Comparison of ENCODE assay signal across 1 cellular context in the genomic region with DNA sequence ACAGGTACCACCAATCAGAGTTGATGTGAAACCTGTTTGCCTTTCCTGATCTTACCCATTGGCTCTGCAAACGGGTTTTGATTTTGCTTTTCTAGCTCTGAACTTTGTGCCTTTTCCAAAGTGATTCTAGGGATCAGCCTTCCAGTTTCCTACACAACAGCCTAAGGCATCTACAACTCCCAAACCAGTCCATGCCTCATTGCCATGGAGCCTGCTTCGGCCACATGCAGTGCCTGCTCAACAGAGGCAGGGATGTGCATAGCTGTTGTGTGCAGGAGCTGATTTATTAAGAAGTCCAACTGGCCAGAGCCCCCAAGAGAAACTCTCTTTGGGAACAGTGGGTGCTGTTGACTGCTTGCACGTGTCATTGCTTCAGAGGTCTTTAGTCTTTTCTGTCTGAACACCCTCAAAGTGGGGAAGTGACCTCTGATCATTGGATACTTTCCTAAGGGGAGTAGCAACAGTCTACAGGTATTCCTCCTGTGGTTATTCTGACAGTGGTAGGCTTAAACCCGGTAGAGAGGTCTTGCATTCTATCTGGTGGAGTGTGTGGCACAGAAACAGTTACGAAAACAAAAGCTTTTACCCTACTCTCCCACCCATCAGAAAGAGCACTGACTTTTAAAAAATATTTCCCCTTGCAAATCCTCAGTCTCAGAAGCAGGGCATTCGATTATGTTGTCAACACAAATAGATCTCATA.
TF ChIP-seq lines count a peak whose summit lies in the region.

No MANE protein-coding gene starts in this region.

TF ChIP-seq in IMR-90, 13 proteins besides CTCF, POLR2A, EP300 and RAD21:
- TF ChIP-seq FOS (IDR thresholded peaks at IDR 0.05; ENCODE audit: low read depth, low read length): no peak
- TF ChIP-seq NFE2L2 (IDR thresholded peaks at IDR 0.05; ENCODE audit: low read depth, low read length): no peak
- TF ChIP-seq, protein P1, sequence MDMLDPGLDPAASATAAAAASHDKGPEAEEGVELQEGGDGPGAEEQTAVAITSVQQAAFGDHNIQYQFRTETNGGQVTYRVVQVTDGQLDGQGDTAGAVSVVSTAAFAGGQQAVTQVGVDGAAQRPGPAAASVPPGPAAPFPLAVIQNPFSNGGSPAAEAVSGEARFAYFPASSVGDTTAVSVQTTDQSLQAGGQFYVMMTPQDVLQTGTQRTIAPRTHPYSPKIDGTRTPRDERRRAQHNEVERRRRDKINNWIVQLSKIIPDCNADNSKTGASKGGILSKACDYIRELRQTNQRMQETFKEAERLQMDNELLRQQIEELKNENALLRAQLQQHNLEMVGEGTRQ (IDR thresholded peaks at IDR 0.05; ENCODE audit: low read depth, low read length): no peak
- TF ChIP-seq CEBPB (IDR thresholded peaks at IDR 0.05; ENCODE audit: low read depth, low read length): no peak
- no peak for TF ChIP-seq BHLHE40 (IDR thresholded peaks at IDR 0.05; ENCODE audit: low read depth, low read length)
- TF ChIP-seq RFX5 (IDR thresholded peaks at IDR 0.05; ENCODE audit: low read depth, low read length): no peak
- no peak for TF ChIP-seq MAZ (IDR thresholded peaks at IDR 0.05; ENCODE audit: borderline replicate concordance, low read depth, low read length)
- no peak for TF ChIP-seq SMC3 (IDR thresholded peaks at IDR 0.05; ENCODE audit: low read depth, low read length)
- TF ChIP-seq MXI1 (IDR thresholded peaks at IDR 0.05; ENCODE audit: borderline replicate concordance, low read depth, low read length): no peak
- TF ChIP-seq, protein P2, sequence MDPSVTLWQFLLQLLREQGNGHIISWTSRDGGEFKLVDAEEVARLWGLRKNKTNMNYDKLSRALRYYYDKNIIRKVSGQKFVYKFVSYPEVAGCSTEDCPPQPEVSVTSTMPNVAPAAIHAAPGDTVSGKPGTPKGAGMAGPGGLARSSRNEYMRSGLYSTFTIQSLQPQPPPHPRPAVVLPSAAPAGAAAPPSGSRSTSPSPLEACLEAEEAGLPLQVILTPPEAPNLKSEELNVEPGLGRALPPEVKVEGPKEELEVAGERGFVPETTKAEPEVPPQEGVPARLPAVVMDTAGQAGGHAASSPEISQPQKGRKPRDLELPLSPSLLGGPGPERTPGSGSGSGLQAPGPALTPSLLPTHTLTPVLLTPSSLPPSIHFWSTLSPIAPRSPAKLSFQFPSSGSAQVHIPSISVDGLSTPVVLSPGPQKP (IDR thresholded peaks at IDR 0.05; ENCODE audit: borderline replicate concordance, low read depth, low read length): no peak
- TF ChIP-seq RCOR1 (IDR thresholded peaks at IDR 0.05; ENCODE audit: insufficient replicate concordance, low read length): no peak
- TF ChIP-seq CHD1 (IDR thresholded peaks at IDR 0.05; ENCODE audit: low read depth, low read length): no peak
- no peak for TF ChIP-seq MAFK (IDR thresholded peaks at IDR 0.05; ENCODE audit: low read depth, low read length)
